8 cellular contexts compared by ENCODE assay signal in the genomic region with DNA sequence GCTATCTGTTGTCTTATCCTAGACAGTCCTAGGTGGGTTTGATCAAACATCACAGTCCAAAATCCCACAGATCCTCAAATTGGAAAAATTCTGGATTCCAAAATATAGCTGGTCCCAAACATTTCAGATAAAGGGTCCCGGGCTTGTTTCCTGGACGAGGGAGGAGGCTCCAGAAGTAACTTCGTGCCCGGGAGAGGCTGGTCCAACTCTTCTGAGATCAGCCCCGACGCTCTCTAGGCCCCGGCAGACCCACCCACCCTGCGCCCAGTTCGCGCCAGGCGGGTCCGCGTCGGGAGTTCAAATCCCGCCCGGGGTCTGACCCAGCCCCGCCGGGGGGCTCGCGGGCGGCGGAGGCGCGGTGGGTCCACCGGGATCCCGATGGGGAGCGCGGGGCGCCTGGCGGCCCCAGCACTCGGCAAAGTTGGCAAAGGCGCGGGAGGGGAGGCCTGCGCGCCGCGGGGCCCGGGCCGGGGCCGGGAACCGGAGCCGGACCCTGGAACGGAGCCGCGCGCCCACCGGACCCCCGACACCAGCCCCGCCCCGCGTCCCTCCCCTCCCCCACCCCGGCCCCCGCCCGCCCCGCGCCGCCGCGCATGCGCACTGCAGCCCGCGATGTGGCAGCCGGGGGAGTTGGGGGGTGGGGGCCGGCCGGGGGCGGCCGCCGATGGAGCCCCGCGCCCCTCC. TPM values are rescaled to one million over a fixed set of nuclear protein-coding genes. Genes with fewer than 3 reads are reported as not detected.
DNase-seq lines count a peak whose midpoint lies in the region; ATAC-seq and TF ChIP-seq lines count a peak whose summit lies in the region.

No MANE protein-coding gene starts in this region.

- H3K9me3 ChIP-seq in HUES64 (ENCODE audit: insufficient read depth, low read depth, low read length): no peaks in the 10 kb centered on the region
- H3K9me3 ChIP-seq in parathyroid adenoma (ENCODE audit: control insufficient read depth, low read length): no peaks in the 10 kb centered on the region

- H3K79me2 ChIP-seq in parathyroid adenoma: peaks cover 22% of the 10 kb centered on the region

- under 1% methylated on average over 57 of the region's 70 CpGs for WGBS in HUES64

- TF ChIP-seq CTCF in foreskin keratinocyte (conservative IDR thresholded peaks at IDR 0.05) (no peak), parathyroid adenoma (IDR thresholded peaks at IDR 0.05) (no peak)

- H3K27ac ChIP-seq in HUES64 (ENCODE audit: low read depth, low read length) (peak overlapping the region; percentile 50; the same call in 1 of the 2 replicates), foreskin keratinocyte (peak overlapping the region; percentile 59), parathyroid adenoma (peak overlapping the region; percentile 61)

- H3K4me1 ChIP-seq in HUES64 (ENCODE audit: insufficient read depth, low read length) (peaks cover 5% of the 10 kb centered on the region; the same call in 1 of the 2 replicates), foreskin keratinocyte (peaks cover 12% of the 10 kb centered on the region), parathyroid adenoma (peaks cover 3% of the 10 kb centered on the region)

- peak overlapping the region; percentile 68 for H3K9ac ChIP-seq in HUES64 (ENCODE audit: low read depth, low read length)
- no peak overlapping the region for H3K9ac ChIP-seq in parathyroid adenoma

- ATAC-seq in GM19467 (IDR thresholded peaks at IDR 0.05; ENCODE audit: unreplicated experiment) (peak; percentile 28), foreskin keratinocyte (peak; percentile 14), GM18873 (IDR thresholded peaks at IDR 0.05; ENCODE audit: low FRiP score, unreplicated experiment) (no peak)

- H3K36me3 ChIP-seq in HUES64 (ENCODE audit: insufficient read depth, low read length) (peaks cover 22% of the 10 kb centered on the region), parathyroid adenoma (ENCODE audit: control insufficient read depth, insufficient read depth, low read length) (no peaks in the 10 kb centered on the region)

- H2AFZ ChIP-seq in parathyroid adenoma: peak overlapping the region; percentile 69

- H3K4me3 ChIP-seq in HUES64 (ENCODE audit: low read length) (peak overlapping the region; percentile 77), parathyroid adenoma (ENCODE audit: low read depth, low read length) (peak overlapping the region; percentile 49)

- peak; percentile 48 for DNase-seq in COLO668 (lab: John Stamatoyannopoulos, UW; ENCODE audit: unreplicated experiment)
- peak; percentile 22 for DNase-seq in activated T-cell treated with anti-CD3 and anti-CD28 coated beads for 4 hours
- no peak for DNase-seq in foreskin keratinocyte
- DNase-seq in NCI-H2029 (lab: John Stamatoyannopoulos, UW): no peak

- peak overlapping the region; percentile 73 for H3K4me2 ChIP-seq in parathyroid adenoma (ENCODE audit: low read length)

- peaks cover 10% of the 10 kb centered on the region; the same call in 1 of the 2 replicates for H3K27me3 ChIP-seq in HUES64 (ENCODE audit: insufficient read depth, low read length)
- no peaks in the 10 kb centered on the region for H3K27me3 ChIP-seq in foreskin keratinocyte
- no peaks in the 10 kb centered on the region for H3K27me3 ChIP-seq in parathyroid adenoma (ENCODE audit: control insufficient read depth, insufficient read depth, low read length)

RNA-seq across cellular contexts. Expression of a gene that starts 0.5 kb away (rescaled TPM):
- 30.7 TPM for polyA plus RNA-seq in HUES64 (2013, experiment 1 of 2)
- polyA plus RNA-seq in HUES64 (2013, experiment 2 of 2): 37.0 TPM
- total RNA-seq in foreskin keratinocyte: 23.5 and 27.8 TPM in 2 replicates
- polyA plus RNA-seq in foreskin keratinocyte: 26.9 and 28.8 TPM in 2 replicates

RNA-seq across cellular contexts. Expression of a gene that starts 52.9 kb away (rescaled TPM):
- polyA plus RNA-seq in HUES64 (2013, experiment 1 of 2): 39.5 TPM
- 28.5 TPM for polyA plus RNA-seq in HUES64 (2013, experiment 2 of 2)
- total RNA-seq in foreskin keratinocyte: 12.5 and 13.8 TPM in 2 replicates
- polyA plus RNA-seq in foreskin keratinocyte: 15.3 and 17.0 TPM in 2 replicates

Comparison
In these comparisons a context has a peak if more than half of its experiments do, and no peak if none do; other contexts are left out.
1. DNase-seq: peak in COLO668 (single experiment) and activated T-cell treated with anti-CD3 and anti-CD28 coated beads for 4 hours (single experiment); none in foreskin keratinocyte (0 of 2) and NCI-H2029 (single experiment).
2. Peak in every context shown above with its lines, with median percentiles within 50 percentile points of each other: H3K27ac ChIP-seq.